In the genomic region with DNA sequence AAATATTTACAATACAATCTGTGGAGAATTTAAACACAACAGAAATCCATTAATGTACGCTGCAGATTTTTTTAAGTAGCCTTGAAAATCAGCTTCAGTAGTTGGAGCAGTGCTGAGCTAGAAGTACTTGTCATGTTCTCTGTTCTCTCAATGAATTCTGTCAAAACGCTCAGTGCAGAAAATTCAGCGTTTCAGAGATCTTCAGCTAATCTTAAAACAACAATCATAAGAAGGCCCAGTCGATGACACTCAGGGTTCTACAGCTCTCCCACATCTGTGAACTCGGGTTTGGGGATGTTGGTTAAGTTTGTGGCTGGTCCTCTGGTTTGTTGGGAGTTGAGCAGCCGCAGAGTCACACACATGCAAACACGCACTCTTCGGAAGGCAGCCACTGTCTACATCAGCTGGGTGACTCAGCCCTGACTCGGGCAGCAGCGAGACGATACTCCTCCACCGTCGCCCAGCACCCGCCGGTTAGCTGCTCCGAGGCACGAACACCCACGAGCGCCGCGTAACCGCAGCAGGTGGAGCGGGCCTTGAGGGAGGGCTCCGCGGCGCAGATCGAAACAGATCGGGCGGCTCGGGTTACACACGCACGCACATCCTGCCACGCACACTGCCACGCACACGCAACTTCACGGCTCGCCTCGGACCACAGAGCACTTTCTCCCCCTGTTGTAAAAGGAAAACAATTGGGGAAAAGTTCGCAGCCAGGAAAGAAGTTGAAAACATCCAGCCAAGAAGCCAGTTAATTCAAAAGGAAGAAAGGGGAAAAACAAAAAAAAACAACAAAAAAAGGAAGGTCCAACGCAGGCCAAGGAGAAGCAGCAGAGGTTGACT, we compare ENCODE assay signal across 1 cellular context.
TF ChIP-seq lines count a peak whose summit lies in the region.

No MANE protein-coding gene starts in this region.

TF ChIP-seq in HepG2, 621 proteins besides CTCF, POLR2A, EP300 and RAD21 (continued from another document and continues in another):
- no peak for TF ChIP-seq SP2 (CRISPR knock-in tag; IDR thresholded peaks at IDR 0.05)
- TF ChIP-seq, protein P1, sequence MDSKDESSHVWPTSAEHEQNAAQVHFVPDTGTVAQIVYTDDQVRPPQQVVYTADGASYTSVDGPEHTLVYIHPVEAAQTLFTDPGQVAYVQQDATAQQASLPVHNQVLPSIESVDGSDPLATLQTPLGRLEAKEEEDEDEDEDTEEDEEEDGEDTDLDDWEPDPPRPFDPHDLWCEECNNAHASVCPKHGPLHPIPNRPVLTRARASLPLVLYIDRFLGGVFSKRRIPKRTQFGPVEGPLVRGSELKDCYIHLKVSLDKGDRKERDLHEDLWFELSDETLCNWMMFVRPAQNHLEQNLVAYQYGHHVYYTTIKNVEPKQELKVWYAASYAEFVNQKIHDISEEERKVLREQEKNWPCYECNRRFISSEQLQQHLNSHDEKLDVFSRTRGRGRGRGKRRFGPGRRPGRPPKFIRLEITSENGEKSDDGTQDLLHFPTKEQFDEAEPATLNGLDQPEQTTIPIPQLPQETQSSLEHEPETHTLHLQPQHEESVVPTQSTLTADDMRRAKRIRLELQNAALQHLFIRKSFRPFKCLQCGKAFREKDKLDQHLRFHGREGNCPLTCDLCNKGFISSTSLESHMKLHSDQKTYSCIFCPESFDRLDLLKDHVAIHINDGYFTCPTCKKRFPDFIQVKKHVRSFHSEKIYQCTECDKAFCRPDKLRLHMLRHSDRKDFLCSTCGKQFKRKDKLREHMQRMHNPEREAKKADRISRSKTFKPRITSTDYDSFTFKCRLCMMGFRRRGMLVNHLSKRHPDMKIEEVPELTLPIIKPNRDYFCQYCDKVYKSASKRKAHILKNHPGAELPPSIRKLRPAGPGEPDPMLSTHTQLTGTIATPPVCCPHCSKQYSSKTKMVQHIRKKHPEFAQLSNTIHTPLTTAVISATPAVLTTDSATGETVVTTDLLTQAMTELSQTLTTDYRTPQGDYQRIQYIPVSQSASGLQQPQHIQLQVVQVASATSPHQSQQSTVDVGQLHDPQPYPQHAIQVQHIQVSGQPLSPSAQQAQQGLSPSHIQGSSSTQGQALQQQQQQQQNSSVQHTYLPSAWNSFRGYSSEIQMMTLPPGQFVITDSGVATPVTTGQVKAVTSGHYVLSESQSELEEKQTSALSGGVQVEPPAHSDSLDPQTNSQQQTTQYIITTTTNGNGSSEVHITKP (CRISPR knock-in tag; IDR thresholded peaks at IDR 0.05; ENCODE audit: low read depth), result no peak
- no peak for TF ChIP-seq ZNF614 (CRISPR knock-in tag; IDR thresholded peaks at IDR 0.05; ENCODE audit: borderline replicate concordance)
- no peak for TF ChIP-seq ZNF569 (CRISPR knock-in tag; IDR thresholded peaks at IDR 0.05; ENCODE audit: borderline replicate concordance)
- no peak for TF ChIP-seq ZFP36L2 (CRISPR knock-in tag; IDR thresholded peaks at IDR 0.05)
- TF ChIP-seq SALL2 (CRISPR knock-in tag; IDR thresholded peaks at IDR 0.05), result no peak
- TF ChIP-seq FOSL1 (CRISPR knock-in tag; IDR thresholded peaks at IDR 0.05; ENCODE audit: borderline replicate concordance), result no peak
- TF ChIP-seq NONO (IDR thresholded peaks at IDR 0.05), result no peak
- peak; percentile 26; the same call in 1 of the 2 replicates for TF ChIP-seq NONO (CRISPR knock-in tag; conservative IDR thresholded peaks at IDR 0.05)
- TF ChIP-seq, protein P2, sequence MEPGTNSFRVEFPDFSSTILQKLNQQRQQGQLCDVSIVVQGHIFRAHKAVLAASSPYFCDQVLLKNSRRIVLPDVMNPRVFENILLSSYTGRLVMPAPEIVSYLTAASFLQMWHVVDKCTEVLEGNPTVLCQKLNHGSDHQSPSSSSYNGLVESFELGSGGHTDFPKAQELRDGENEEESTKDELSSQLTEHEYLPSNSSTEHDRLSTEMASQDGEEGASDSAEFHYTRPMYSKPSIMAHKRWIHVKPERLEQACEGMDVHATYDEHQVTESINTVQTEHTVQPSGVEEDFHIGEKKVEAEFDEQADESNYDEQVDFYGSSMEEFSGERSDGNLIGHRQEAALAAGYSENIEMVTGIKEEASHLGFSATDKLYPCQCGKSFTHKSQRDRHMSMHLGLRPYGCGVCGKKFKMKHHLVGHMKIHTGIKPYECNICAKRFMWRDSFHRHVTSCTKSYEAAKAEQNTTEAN (CRISPR knock-in tag; conservative IDR thresholded peaks at IDR 0.05), result peak; percentile 17; the same call in 1 of the 2 replicates
- TF ChIP-seq, protein P3, sequence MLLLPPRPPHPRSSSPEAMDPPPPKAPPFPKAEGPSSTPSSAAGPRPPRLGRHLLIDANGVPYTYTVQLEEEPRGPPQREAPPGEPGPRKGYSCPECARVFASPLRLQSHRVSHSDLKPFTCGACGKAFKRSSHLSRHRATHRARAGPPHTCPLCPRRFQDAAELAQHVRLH (CRISPR knock-in tag; IDR thresholded peaks at IDR 0.05; ENCODE audit: borderline replicate concordance, low read depth), result no peak
- TF ChIP-seq NFE2L2 (IDR thresholded peaks at IDR 0.05; ENCODE audit: low read length), result no peak; the same call in 1 of the 2 replicates
- TF ChIP-seq ZKSCAN8 (CRISPR knock-in tag; IDR thresholded peaks at IDR 0.05; ENCODE audit: borderline replicate concordance), result no peak
- no peak for TF ChIP-seq ZNF10 (CRISPR knock-in tag; IDR thresholded peaks at IDR 0.05; ENCODE audit: borderline replicate concordance, low read depth)
- TF ChIP-seq RARG (CRISPR knock-in tag; IDR thresholded peaks at IDR 0.05; ENCODE audit: low read depth), result no peak
- TF ChIP-seq ZNF619 (CRISPR knock-in tag; IDR thresholded peaks at IDR 0.05), result no peak
- TF ChIP-seq, protein P4, sequence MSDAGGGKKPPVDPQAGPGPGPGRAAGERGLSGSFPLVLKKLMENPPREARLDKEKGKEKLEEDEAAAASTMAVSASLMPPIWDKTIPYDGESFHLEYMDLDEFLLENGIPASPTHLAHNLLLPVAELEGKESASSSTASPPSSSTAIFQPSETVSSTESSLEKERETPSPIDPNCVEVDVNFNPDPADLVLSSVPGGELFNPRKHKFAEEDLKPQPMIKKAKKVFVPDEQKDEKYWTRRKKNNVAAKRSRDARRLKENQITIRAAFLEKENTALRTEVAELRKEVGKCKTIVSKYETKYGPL (CRISPR knock-in tag; IDR thresholded peaks at IDR 0.05), result no peak
- TF ChIP-seq DMAP1 (CRISPR knock-in tag; IDR thresholded peaks at IDR 0.05), result 0 out of 2 replicates have a peak, but pooled peaks have one; percentile 37
- TF ChIP-seq KDM5B (CRISPR knock-in tag; IDR thresholded peaks at IDR 0.05; ENCODE audit: borderline replicate concordance), result peak; percentile 71; the same call in 1 of the 2 replicates
- TF ChIP-seq ZNF337 (CRISPR knock-in tag; IDR thresholded peaks at IDR 0.05; ENCODE audit: borderline replicate concordance, low read depth), result no peak
- TF ChIP-seq ZNF224 (CRISPR knock-in tag; IDR thresholded peaks at IDR 0.05), result no peak
- peak; percentile 24; the same call in 1 of the 2 replicates for TF ChIP-seq ZSCAN9 (CRISPR knock-in tag; IDR thresholded peaks at IDR 0.05; ENCODE audit: borderline replicate concordance)
- TF ChIP-seq ZNF629 (CRISPR knock-in tag; conservative IDR thresholded peaks at IDR 0.05), result no peak
- no peak for TF ChIP-seq ZNF564 (CRISPR knock-in tag; IDR thresholded peaks at IDR 0.05)
- no peak for TF ChIP-seq MATR3 (CRISPR knock-in tag; IDR thresholded peaks at IDR 0.05)
- TF ChIP-seq ZNF180 (CRISPR knock-in tag; IDR thresholded peaks at IDR 0.05; ENCODE audit: borderline replicate concordance, low read depth), result no peak
- TF ChIP-seq CREM (IDR thresholded peaks at IDR 0.05), result no peak
- TF ChIP-seq CREM (CRISPR knock-in tag; IDR thresholded peaks at IDR 0.05), result no peak
- no peak for TF ChIP-seq PAF1 (CRISPR knock-in tag; IDR thresholded peaks at IDR 0.05)
- TF ChIP-seq ZNF292 (CRISPR knock-in tag; IDR thresholded peaks at IDR 0.05; ENCODE audit: borderline replicate concordance, low read depth), result peak; percentile 72
- no peak for TF ChIP-seq SOX13 (IDR thresholded peaks at IDR 0.05)
- no peak for TF ChIP-seq SOX13 (CRISPR knock-in tag; conservative IDR thresholded peaks at IDR 0.05 in 1 of 2, IDR thresholded peaks at IDR 0.05 in 1 of 2)
- TF ChIP-seq NFRKB (IDR thresholded peaks at IDR 0.05), result no peak
- TF ChIP-seq ZNF431 (CRISPR knock-in tag; IDR thresholded peaks at IDR 0.05; ENCODE audit: borderline replicate concordance, low read depth), result no peak
- TF ChIP-seq GFI1 (CRISPR knock-in tag; IDR thresholded peaks at IDR 0.05; ENCODE audit: borderline replicate concordance), result no peak
- TF ChIP-seq, protein P5, sequence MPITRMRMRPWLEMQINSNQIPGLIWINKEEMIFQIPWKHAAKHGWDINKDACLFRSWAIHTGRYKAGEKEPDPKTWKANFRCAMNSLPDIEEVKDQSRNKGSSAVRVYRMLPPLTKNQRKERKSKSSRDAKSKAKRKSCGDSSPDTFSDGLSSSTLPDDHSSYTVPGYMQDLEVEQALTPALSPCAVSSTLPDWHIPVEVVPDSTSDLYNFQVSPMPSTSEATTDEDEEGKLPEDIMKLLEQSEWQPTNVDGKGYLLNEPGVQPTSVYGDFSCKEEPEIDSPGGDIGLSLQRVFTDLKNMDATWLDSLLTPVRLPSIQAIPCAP (CRISPR knock-in tag; IDR thresholded peaks at IDR 0.05; ENCODE audit: low read depth), result no peak
- TF ChIP-seq, protein P6, sequence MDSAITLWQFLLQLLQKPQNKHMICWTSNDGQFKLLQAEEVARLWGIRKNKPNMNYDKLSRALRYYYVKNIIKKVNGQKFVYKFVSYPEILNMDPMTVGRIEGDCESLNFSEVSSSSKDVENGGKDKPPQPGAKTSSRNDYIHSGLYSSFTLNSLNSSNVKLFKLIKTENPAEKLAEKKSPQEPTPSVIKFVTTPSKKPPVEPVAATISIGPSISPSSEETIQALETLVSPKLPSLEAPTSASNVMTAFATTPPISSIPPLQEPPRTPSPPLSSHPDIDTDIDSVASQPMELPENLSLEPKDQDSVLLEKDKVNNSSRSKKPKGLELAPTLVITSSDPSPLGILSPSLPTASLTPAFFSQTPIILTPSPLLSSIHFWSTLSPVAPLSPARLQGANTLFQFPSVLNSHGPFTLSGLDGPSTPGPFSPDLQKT (CRISPR knock-in tag; IDR thresholded peaks at IDR 0.05; ENCODE audit: borderline replicate concordance), result no peak
- TF ChIP-seq KAT7 (CRISPR knock-in tag; IDR thresholded peaks at IDR 0.05; ENCODE audit: borderline replicate concordance), result no peak; the same call in 1 of the 2 replicates
- TF ChIP-seq NR2C2 (CRISPR knock-in tag; IDR thresholded peaks at IDR 0.05; ENCODE audit: borderline replicate concordance), result no peak
- TF ChIP-seq SAFB2 (CRISPR knock-in tag; IDR thresholded peaks at IDR 0.05; ENCODE audit: borderline replicate concordance, low read depth), result no peak
- TF ChIP-seq NKX3-1 (CRISPR knock-in tag; IDR thresholded peaks at IDR 0.05), result no peak
- no peak for TF ChIP-seq ZNF34 (CRISPR knock-in tag; IDR thresholded peaks at IDR 0.05; ENCODE audit: borderline replicate concordance)
- TF ChIP-seq, protein P7, sequence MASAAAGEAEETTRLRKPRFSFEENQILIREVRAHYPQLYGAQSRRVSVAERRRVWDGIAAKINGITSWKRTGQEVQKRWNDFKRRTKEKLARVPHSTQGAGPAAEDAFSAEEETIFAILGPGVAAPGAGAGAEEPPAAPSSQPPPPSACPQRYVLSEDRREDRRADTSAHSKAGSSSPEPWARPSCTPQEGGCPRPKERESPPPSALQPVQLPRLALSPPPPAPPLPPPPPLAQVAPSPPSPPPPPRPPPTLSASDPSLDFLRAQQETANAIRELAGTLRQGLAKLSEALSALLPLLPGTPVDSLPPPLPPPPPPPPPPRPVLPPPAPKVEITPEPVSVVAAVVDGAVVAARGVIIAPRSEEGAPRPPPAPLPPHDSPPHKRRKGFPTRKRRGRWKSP (CRISPR knock-in tag; IDR thresholded peaks at IDR 0.05), result peak; percentile 53; the same call in 1 of the 2 replicates
- TF ChIP-seq ZSCAN29 (CRISPR knock-in tag; conservative IDR thresholded peaks at IDR 0.05), result no peak
- TF ChIP-seq ZNF3 (CRISPR knock-in tag; IDR thresholded peaks at IDR 0.05), result no peak
- TF ChIP-seq, protein P8, sequence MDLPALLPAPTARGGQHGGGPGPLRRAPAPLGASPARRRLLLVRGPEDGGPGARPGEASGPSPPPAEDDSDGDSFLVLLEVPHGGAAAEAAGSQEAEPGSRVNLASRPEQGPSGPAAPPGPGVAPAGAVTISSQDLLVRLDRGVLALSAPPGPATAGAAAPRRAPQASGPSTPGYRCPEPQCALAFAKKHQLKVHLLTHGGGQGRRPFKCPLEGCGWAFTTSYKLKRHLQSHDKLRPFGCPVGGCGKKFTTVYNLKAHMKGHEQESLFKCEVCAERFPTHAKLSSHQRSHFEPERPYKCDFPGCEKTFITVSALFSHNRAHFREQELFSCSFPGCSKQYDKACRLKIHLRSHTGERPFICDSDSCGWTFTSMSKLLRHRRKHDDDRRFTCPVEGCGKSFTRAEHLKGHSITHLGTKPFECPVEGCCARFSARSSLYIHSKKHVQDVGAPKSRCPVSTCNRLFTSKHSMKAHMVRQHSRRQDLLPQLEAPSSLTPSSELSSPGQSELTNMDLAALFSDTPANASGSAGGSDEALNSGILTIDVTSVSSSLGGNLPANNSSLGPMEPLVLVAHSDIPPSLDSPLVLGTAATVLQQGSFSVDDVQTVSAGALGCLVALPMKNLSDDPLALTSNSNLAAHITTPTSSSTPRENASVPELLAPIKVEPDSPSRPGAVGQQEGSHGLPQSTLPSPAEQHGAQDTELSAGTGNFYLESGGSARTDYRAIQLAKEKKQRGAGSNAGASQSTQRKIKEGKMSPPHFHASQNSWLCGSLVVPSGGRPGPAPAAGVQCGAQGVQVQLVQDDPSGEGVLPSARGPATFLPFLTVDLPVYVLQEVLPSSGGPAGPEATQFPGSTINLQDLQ (CRISPR knock-in tag; IDR thresholded peaks at IDR 0.05), result 0 out of 2 replicates have a peak, but pooled peaks have one; percentile 49
- TF ChIP-seq, protein P9, sequence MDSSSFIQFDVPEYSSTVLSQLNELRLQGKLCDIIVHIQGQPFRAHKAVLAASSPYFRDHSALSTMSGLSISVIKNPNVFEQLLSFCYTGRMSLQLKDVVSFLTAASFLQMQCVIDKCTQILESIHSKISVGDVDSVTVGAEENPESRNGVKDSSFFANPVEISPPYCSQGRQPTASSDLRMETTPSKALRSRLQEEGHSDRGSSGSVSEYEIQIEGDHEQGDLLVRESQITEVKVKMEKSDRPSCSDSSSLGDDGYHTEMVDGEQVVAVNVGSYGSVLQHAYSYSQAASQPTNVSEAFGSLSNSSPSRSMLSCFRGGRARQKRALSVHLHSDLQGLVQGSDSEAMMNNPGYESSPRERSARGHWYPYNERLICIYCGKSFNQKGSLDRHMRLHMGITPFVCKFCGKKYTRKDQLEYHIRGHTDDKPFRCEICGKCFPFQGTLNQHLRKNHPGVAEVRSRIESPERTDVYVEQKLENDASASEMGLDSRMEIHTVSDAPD (CRISPR knock-in tag; IDR thresholded peaks at IDR 0.05), result no peak
